ENCODE assay signal across 1 cellular context in the genomic region with DNA sequence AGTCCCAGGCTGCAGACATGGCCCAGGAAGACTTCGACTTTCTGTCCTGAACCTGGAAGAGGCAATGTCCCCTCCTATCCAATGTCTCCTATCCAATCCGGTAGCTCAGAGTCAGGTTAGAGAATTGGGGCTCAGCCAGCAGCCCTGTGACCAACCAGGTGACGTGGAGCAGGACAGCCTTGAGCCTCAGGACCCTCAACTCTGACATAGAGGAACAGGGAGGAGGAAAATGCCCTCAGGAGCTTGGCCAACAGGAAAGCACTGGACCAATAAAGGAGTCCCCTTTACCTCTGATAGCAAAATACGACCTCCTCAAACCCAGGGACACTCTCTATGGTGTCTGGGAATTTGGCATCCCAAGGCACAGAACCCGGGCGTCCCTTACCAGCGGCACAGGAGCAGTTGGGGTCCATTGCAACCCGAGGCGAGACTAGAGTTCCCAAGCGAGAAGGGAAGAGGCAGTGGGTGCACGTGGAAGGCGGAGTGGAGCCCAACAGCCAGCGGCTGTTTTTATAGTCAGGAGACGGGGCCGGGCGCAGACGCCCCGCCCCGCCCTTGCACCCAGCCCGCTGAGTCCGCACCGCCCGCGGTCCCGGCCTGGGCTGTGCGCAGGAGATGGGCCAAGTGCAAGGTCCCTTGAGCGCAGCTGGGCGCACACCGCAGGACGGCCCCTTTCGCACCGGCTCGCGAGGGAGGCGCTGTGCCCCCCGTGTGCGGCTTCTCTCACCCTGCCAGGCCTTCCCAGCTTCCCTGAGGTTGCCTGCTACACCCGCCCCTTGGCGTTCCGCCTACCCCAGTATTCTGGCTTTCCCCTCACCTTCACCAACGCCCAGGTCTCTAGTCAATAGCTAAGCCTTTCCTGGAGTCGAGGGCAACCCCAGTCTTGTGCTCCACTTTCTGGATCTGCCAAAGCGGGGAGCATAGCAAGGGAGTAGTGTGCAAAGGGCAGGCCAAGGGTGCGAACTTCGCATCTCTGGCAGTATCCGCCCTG.
TF ChIP-seq lines count a peak whose summit lies in the region.

A gene (minus strand): TSS at position 485 of the 991 bp plus-strand sequence. CDS start 72 bp downstream, at position 413.

TF ChIP-seq in GM23338, 12 proteins besides CTCF, POLR2A, EP300 and RAD21 (continued from another document):
- TF ChIP-seq, protein P1, sequence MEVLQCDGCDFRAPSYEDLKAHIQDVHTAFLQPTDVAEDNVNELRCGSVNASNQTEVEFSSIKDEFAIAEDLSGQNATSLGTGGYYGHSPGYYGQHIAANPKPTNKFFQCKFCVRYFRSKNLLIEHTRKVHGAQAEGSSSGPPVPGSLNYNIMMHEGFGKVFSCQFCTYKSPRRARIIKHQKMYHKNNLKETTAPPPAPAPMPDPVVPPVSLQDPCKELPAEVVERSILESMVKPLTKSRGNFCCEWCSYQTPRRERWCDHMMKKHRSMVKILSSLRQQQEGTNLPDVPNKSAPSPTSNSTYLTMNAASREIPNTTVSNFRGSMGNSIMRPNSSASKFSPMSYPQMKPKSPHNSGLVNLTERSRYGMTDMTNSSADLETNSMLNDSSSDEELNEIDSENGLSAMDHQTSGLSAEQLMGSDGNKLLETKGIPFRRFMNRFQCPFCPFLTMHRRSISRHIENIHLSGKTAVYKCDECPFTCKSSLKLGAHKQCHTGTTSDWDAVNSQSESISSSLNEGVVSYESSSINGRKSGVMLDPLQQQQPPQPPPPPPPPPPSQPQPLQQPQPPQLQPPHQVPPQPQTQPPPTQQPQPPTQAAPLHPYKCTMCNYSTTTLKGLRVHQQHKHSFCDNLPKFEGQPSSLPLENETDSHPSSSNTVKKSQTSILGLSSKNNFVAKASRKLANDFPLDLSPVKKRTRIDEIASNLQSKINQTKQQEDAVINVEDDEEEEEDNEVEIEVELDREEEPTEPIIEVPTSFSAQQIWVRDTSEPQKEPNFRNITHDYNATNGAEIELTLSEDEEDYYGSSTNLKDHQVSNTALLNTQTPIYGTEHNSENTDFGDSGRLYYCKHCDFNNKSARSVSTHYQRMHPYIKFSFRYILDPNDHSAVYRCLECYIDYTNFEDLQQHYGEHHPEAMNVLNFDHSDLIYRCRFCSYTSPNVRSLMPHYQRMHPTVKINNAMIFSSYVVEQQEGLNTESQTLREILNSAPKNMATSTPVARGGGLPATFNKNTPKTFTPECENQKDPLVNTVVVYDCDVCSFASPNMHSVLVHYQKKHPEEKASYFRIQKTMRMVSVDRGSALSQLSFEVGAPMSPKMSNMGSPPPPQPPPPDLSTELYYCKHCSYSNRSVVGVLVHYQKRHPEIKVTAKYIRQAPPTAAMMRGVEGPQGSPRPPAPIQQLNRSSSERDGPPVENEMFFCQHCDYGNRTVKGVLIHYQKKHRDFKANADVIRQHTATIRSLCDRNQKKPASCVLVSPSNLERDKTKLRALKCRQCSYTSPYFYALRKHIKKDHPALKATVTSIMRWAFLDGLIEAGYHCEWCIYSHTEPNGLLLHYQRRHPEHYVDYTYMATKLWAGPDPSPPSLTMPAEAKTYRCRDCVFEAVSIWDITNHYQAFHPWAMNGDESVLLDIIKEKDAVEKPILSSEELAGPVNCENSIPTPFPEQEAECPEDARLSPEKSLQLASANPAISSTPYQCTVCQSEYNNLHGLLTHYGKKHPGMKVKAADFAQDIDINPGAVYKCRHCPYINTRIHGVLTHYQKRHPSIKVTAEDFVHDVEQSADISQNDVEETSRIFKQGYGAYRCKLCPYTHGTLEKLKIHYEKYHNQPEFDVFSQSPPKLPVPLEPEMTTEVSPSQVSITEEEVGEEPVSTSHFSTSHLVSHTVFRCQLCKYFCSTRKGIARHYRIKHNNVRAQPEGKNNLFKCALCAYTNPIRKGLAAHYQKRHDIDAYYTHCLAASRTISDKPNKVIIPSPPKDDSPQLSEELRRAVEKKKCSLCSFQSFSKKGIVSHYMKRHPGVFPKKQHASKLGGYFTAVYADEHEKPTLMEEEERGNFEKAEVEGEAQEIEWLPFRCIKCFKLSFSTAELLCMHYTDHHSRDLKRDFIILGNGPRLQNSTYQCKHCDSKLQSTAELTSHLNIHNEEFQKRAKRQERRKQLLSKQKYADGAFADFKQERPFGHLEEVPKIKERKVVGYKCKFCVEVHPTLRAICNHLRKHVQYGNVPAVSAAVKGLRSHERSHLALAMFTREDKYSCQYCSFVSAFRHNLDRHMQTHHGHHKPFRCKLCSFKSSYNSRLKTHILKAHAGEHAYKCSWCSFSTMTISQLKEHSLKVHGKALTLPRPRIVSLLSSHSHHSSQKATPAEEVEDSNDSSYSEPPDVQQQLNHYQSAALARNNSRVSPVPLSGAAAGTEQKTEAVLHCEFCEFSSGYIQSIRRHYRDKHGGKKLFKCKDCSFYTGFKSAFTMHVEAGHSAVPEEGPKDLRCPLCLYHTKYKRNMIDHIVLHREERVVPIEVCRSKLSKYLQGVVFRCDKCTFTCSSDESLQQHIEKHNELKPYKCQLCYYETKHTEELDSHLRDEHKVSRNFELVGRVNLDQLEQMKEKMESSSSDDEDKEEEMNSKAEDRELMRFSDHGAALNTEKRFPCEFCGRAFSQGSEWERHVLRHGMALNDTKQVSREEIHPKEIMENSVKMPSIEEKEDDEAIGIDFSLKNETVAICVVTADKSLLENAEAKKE (CRISPR knock-in tag; IDR thresholded peaks at IDR 0.05): no peak
